Comparison of ENCODE assay signal across 9 cellular contexts in the genomic region with DNA sequence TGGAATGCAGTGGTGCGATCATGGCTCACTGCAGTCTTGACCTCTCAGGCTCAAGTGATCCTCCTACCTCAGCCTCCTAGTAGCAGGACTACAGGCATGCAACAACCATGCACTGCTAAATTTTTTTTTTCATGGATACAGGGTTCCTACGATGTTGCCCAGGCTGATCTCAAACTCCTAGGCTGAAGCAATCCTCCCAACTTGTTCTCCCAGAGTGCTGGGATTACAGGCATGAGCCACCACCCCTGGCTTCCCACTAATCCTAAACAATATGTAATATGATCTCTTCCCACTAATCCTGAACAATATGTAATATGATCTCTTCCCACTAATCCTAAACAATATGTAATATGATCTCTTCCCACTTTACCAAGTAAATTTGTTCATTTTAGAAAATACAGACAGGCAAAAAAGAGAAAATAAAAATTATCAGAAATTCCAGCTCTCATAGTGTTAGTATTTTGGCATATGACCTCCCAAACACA. TPM values are rescaled to one million over a fixed set of nuclear protein-coding genes. Genes with fewer than 3 reads are reported as not detected.
DNase-seq lines count a peak whose midpoint lies in the region; ATAC-seq, FAIRE-seq and TF ChIP-seq lines count a peak whose summit lies in the region.
"Had no signal": no experiment of that assay in that cellular context is flagged by ENCODE, and none has a peak within 500 bp of the region (broad histone marks: within the 10 kb centered on the region; RNA-seq: fewer than 3 reads in every experiment).

No MANE protein-coding gene starts in this region.

- H3K4me3 ChIP-seq in cardiac muscle cell = no peak overlapping the region
- no peak overlapping the region for H3K4me3 ChIP-seq in left ventricle myocardium inferior
- H3K4me3 ChIP-seq in H1 (ENCODE audit: extremely low read depth in 1 of 4, insufficient read depth in 2 of 4, low read depth in 3 of 4, low read length in 4 of 4) = no peak overlapping the region

- no peak overlapping the region for H3K14ac ChIP-seq in H1 (ENCODE audit: insufficient read length)

- ATAC-seq in GM18870 (IDR thresholded peaks at IDR 0.05; ENCODE audit: unreplicated experiment) = no peak
- ATAC-seq in HG03457 (IDR thresholded peaks at IDR 0.05; ENCODE audit: unreplicated experiment) = no peak
- ATAC-seq: activated CD8-positive, alpha-beta T cell treated with anti-CD3 and anti-CD28 coated beads for 36 hours had no signal

- H3K23ac ChIP-seq in H1 (ENCODE audit: insufficient read length) = no peak overlapping the region

- H3K4ac ChIP-seq in H1 (replicated peaks; ENCODE audit: insufficient read length, low read depth, low read length) = no peak overlapping the region

- TF ChIP-seq RAD21 in H1 (IDR thresholded peaks at IDR 0.05 in 1 of 2, conservative IDR thresholded peaks at IDR 0.05 in 1 of 2; ENCODE audit: low read depth in 2 of 2, low read length in 2 of 2) = no peak

- no peaks in the 10 kb centered on the region for H4K20me1 ChIP-seq in H1 (replicated peaks in 1 of 2; ENCODE audit: control insufficient read depth in 1 of 2, insufficient read depth in 2 of 2, low read length in 2 of 2)

- TF ChIP-seq POLR2A in H1 (IDR thresholded peaks at IDR 0.05; ENCODE audit: control extremely low read depth in 1 of 2, low read depth in 2 of 2, low read length in 2 of 2) = no peak
- TF ChIP-seq POLR2A in H54 (IDR thresholded peaks at IDR 0.05; ENCODE audit: low read depth, low read length) = no peak

- no peak overlapping the region for H2AFZ ChIP-seq in H1 (ENCODE audit: low read length)

- no peak for TF ChIP-seq EP300 in H1 (IDR thresholded peaks at IDR 0.05; ENCODE audit: borderline replicate concordance in 1 of 2, low read depth in 2 of 2, low read length in 2 of 2)

- H3K36me3 ChIP-seq in cardiac muscle cell (no peaks in the 10 kb centered on the region), left ventricle myocardium inferior (no peaks in the 10 kb centered on the region), H1 (ENCODE audit: control insufficient read depth in 2 of 4, insufficient read depth in 4 of 4, low read length in 3 of 4) (no peaks in the 10 kb centered on the region)

- no peaks in the 10 kb centered on the region for H3K9me3 ChIP-seq in cardiac muscle cell (ENCODE audit: low read depth)
- no peaks in the 10 kb centered on the region for H3K9me3 ChIP-seq in left ventricle myocardium inferior (replicated peaks)
- H3K9me3 ChIP-seq in H1 (ENCODE audit: insufficient read depth in 2 of 2, low read depth in 1 of 2, low read length in 1 of 2) = no peaks in the 10 kb centered on the region

- H3K23me2 ChIP-seq in H1 (ENCODE audit: low read depth, low read length) = no peaks in the 10 kb centered on the region

- TF ChIP-seq CTCF in cardiac muscle cell (IDR thresholded peaks at IDR 0.05; ENCODE audit: low read depth, low read length) = no peak
- TF ChIP-seq CTCF in left ventricle myocardium inferior (IDR thresholded peaks at IDR 0.05; ENCODE audit: borderline replicate concordance) = no peak
- no peak for TF ChIP-seq CTCF in H1 (IDR thresholded peaks at IDR 0.05; ENCODE audit: control extremely low read depth in 1 of 3, insufficient read depth in 1 of 3, low read depth in 1 of 3, low read length in 3 of 3)

- no peak overlapping the region for H3K9ac ChIP-seq in H1 (replicated peaks in 1 of 4; ENCODE audit: extremely low read depth in 1 of 4, low read depth in 3 of 4, low read length in 3 of 4)

- no peaks in the 10 kb centered on the region for H3K79me2 ChIP-seq in H1 (ENCODE audit: control insufficient read depth in 1 of 2, insufficient read depth in 2 of 2, low read length in 2 of 2)

- H3K18ac ChIP-seq in H1 (ENCODE audit: extremely low read depth, low read length) = peak overlapping the region; percentile 93; the same call in 1 of the 2 replicates

- H2BK120ac ChIP-seq in H1 (replicated peaks; ENCODE audit: low read depth, low read length) = no peak overlapping the region

- H4K8ac ChIP-seq in H1 (ENCODE audit: extremely low read depth, insufficient read depth, low read length) = no peak overlapping the region

- intact Hi-C loops in left ventricle myocardium inferior (cut with micrococcal nuclease) = no loop called here

- WGBS in H1 (ENCODE audit: extremely low coverage in 1 of 2, insufficient coverage in 1 of 2, insufficient read length in 1 of 2, insufficient replicate concordance in 2 of 2, low coverage in 1 of 2, low lambda C conversion rate in 2 of 2, missing lambda C conversion rate in 1 of 2), 2 experiments = 92% methylated on average over 2 of the region's 2 CpGs; no CpG with 5 or more reads in 1 of the 2 experiments

- H3K56ac ChIP-seq in H1 (replicated peaks; ENCODE audit: insufficient read length, low read depth, low read length) = no peak overlapping the region

- FAIRE-seq in H1 (lab: Jason Lieb, UNC) = peak; percentile 7
- no peak for FAIRE-seq in H54 (lab: Jason Lieb, UNC)

- DNase-seq in cardiac muscle cell (ENCODE audit: low read depth in 1 of 2, low spot score in 1 of 2) (peak in 1 of 2 donors; percentile 36), left ventricle myocardium inferior (no peak), NCI-H2171 treated with DMSO at 0.1 percent for 48 hours (lab: John Stamatoyannopoulos, UW) (peak; percentile 91), H1 (ENCODE audit: low read depth in 1 of 2, low spot score in 2 of 2) (no peak), HuH-7.5 (ENCODE audit: low spot score) (no peak), H54 (ENCODE audit: insufficient read length, low spot score) (no peak)
- DNase-seq: activated CD8-positive, alpha-beta T cell treated with anti-CD3 and anti-CD28 coated beads for 36 hours had no signal

- H2BK20ac ChIP-seq in H1 (ENCODE audit: low read length) = peak overlapping the region; percentile 34; the same call in 1 of the 2 replicates

- POLR2A ChIA-PET in H1 (lab: Charles Lee; ENCODE audit: partially characterized antibody) = interaction anchor here (0.8 kb wide), 1 partner anchor 34 kb away, joined by 3 read pairs; the partner anchor contains the start of gene C18orf32

- CTCF ChIA-PET in H1 (lab: Charles Lee; ENCODE audit: partially characterized antibody) = interaction anchor here (0.9 kb wide), 1 partner anchor 19 kb away, joined by 6 read pairs; no protein-coding TSS in a partner anchor

- H3K4me1 ChIP-seq in cardiac muscle cell (ENCODE audit: low read depth) = peaks cover 38% of the 10 kb centered on the region
- no peaks in the 10 kb centered on the region for H3K4me1 ChIP-seq in left ventricle myocardium inferior
- peaks cover 5 to 20% (median 15%) of the 10 kb centered on the region in 4 experiments; a peak in 6 of 7 replicates for H3K4me1 ChIP-seq in H1 (replicated peaks in 1 of 4; ENCODE audit: control insufficient read depth in 3 of 4, insufficient read depth in 4 of 4, low read length in 3 of 4)

- H3K27ac ChIP-seq in cardiac muscle cell = peak overlapping the region; percentile 88
- no peak overlapping the region for H3K27ac ChIP-seq in left ventricle myocardium inferior (replicated peaks)
- no peak overlapping the region for H3K27ac ChIP-seq in H1 (ENCODE audit: low read depth, low read length)

- no peak overlapping the region for H4K91ac ChIP-seq in H1 (replicated peaks; ENCODE audit: insufficient read length, low read length)

- H3K4me2 ChIP-seq in H1 (ENCODE audit: insufficient read depth in 1 of 2, low read depth in 2 of 2, low read length in 2 of 2) = peak overlapping the region in 1 of 2 experiments; percentile 35; a peak in 1 of 4 replicates

- H3K79me1 ChIP-seq in H1 (ENCODE audit: low read depth, low read length) = no peaks in the 10 kb centered on the region

- H4K5ac ChIP-seq in H1 (ENCODE audit: insufficient read length, low read depth, low read length) = no peak overlapping the region

- no peak overlapping the region for H2AK5ac ChIP-seq in H1 (ENCODE audit: low read depth, low read length)

- 0 out of 2 replicates have a peak overlapping the region, but pooled peaks have one; percentile 69 for H2BK12ac ChIP-seq in H1 (ENCODE audit: low read depth, low read length)

- H2BK5ac ChIP-seq in H1 (ENCODE audit: low read depth, low read length) = 0 out of 2 replicates have a peak overlapping the region, but pooled peaks have one; percentile 66

- H2BK15ac ChIP-seq in H1 (ENCODE audit: low read length) = no peak overlapping the region

- H3K27me3 ChIP-seq in cardiac muscle cell = no peaks in the 10 kb centered on the region
- no peaks in the 10 kb centered on the region for H3K27me3 ChIP-seq in left ventricle myocardium inferior (ENCODE audit: low read depth)
- H3K27me3 ChIP-seq in H1 (replicated peaks in 1 of 4; ENCODE audit: control insufficient read depth in 3 of 4, extremely low read depth in 1 of 4, insufficient read depth in 3 of 4, low read length in 3 of 4) = no peaks in the 10 kb centered on the region

RNA-seq across cellular contexts. Expression of gene RPL17, which starts 28.4 kb away (rescaled TPM):
- 1,792 and 1,922 TPM in 2 replicates for total RNA-seq in cardiac muscle cell
- polyA plus RNA-seq in cardiac muscle cell = 737 and 809 TPM in 2 replicates
- 738 TPM for total RNA-seq in left ventricle myocardium inferior
- 2,692 and 2,707 TPM in 2 replicates for total RNA-seq in H1 (2021; fragmentation: NEBNext Ultra II Directional; extraction: Animal tissue kit (Norgen Biotek cat#: 25700))
- polyA plus RNA-seq in H1 (2011; rRNA removed) = 2,550 and 4,330 TPM in 2 replicates
- polyA plus RNA-seq in H1 (2011; cell fraction: cytosol; rRNA removed) = 4,763 TPM
- polyA plus RNA-seq in H1 (2011; cell fraction: nucleus; rRNA removed) = 1,813 TPM
- polyA plus RNA-seq in H1 (2012, experiment 1 of 2) = 3,622 to 5,232 TPM (median 4,180 TPM) in 4 replicates
- 1,892 TPM for polyA plus RNA-seq in H1 (2012, experiment 2 of 2)
- 4,430 TPM for polyA plus RNA-seq in H1 (2013, experiment 1 of 2)
- polyA plus RNA-seq in H1 (2013, experiment 2 of 2) = 4,563 TPM
- 1,374 and 2,105 TPM in 2 replicates for polyA minus RNA-seq in H1 (2011; rRNA and poly(A)+ RNA removed)
- 674 TPM for polyA minus RNA-seq in H1 (2011; cell fraction: cytosol; rRNA and poly(A)+ RNA removed)
- 1,076 TPM for polyA minus RNA-seq in H1 (2011; cell fraction: nucleus; rRNA and poly(A)+ RNA removed)

RNA-seq across cellular contexts. Expression of gene C18orf32, which starts 33.7 kb away (rescaled TPM):
- 22.5 and 40.0 TPM in 2 replicates for total RNA-seq in cardiac muscle cell
- 97.6 and 109 TPM in 2 replicates for polyA plus RNA-seq in cardiac muscle cell
- 57.4 TPM for total RNA-seq in left ventricle myocardium inferior
- total RNA-seq in H1 (2021; fragmentation: NEBNext Ultra II Directional; extraction: Animal tissue kit (Norgen Biotek cat#: 25700)) = 20.1 and 22.9 TPM in 2 replicates
- polyA plus RNA-seq in H1 (2011; rRNA removed) = 14.9 and 17.3 TPM in 2 replicates
- 21.1 TPM for polyA plus RNA-seq in H1 (2011; cell fraction: cytosol; rRNA removed)
- 11.5 TPM for polyA plus RNA-seq in H1 (2011; cell fraction: nucleus; rRNA removed)
- 5.7 to 9.1 TPM (median 8.2 TPM) in 4 replicates for polyA plus RNA-seq in H1 (2012, experiment 1 of 2)
- polyA plus RNA-seq in H1 (2012, experiment 2 of 2) = 17.5 TPM
- 39.6 TPM for polyA plus RNA-seq in H1 (2013, experiment 1 of 2)
- polyA plus RNA-seq in H1 (2013, experiment 2 of 2) = 42.4 TPM
- polyA minus RNA-seq in H1 (2011; rRNA and poly(A)+ RNA removed) = 1.1 and 1.7 TPM in 2 replicates
- 8.6 TPM for polyA minus RNA-seq in H1 (2011; cell fraction: cytosol; rRNA and poly(A)+ RNA removed)
- polyA minus RNA-seq in H1 (2011; cell fraction: nucleus; rRNA and poly(A)+ RNA removed) = 6.0 TPM

RNA-seq across cellular contexts. Expression of gene LIPG, which starts 41.2 kb away (rescaled TPM):
- total RNA-seq in cardiac muscle cell (1.5 and 3.3 TPM in 2 replicates), left ventricle myocardium inferior (not detected)
- polyA plus RNA-seq in cardiac muscle cell (1.5 and 2.8 TPM in 2 replicates), H1 (2011; rRNA removed) (8.3 and 9.2 TPM in 2 replicates)
- 9.8 and 11.8 TPM in 2 replicates for total RNA-seq in H1 (2021; fragmentation: NEBNext Ultra II Directional; extraction: Animal tissue kit (Norgen Biotek cat#: 25700))
- 9.2 TPM for polyA plus RNA-seq in H1 (2011; cell fraction: cytosol; rRNA removed)
- 12.6 TPM for polyA plus RNA-seq in H1 (2011; cell fraction: nucleus; rRNA removed)
- 9.5 to 11.9 TPM (median 9.9 TPM) in 4 replicates for polyA plus RNA-seq in H1 (2012, experiment 1 of 2)
- polyA plus RNA-seq in H1 (2012, experiment 2 of 2) = 2.6 TPM
- polyA plus RNA-seq in H1 (2013, experiment 1 of 2) = 11.7 TPM
- polyA plus RNA-seq in H1 (2013, experiment 2 of 2) = 13.4 TPM
- polyA minus RNA-seq in H1 (2011; rRNA and poly(A)+ RNA removed) = 21.1 and 36.4 TPM in 2 replicates
- polyA minus RNA-seq in H1 (2011; cell fraction: cytosol; rRNA and poly(A)+ RNA removed) = 8.1 TPM
- 14.5 TPM for polyA minus RNA-seq in H1 (2011; cell fraction: nucleus; rRNA and poly(A)+ RNA removed)
